In the genomic region with DNA sequence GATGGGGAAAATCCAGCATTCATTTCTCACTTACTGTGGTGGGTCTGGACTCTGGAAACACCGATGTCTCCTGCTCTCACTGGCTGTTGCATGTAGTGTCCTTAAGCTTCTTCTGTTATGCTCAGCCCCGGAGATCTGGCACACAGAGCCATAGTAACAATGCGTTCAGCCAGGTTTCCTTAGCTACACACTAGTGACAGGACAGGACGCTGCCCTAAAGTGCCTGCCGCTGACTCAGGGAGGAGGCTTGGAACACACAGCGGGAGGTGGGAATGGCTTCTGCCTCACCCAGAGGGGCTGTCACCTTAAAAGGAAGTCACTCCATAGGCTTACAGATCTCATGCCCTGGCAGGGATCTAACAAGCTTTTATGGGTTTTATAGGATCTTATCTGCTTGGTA, we compare ENCODE assay signal across 1 cellular context.
TF ChIP-seq lines count a peak whose summit lies in the region.

No MANE protein-coding gene starts in this region.

TF ChIP-seq in HepG2, 621 proteins besides CTCF, POLR2A, EP300 and RAD21 (continued from another document):
- TF ChIP-seq, protein P1, sequence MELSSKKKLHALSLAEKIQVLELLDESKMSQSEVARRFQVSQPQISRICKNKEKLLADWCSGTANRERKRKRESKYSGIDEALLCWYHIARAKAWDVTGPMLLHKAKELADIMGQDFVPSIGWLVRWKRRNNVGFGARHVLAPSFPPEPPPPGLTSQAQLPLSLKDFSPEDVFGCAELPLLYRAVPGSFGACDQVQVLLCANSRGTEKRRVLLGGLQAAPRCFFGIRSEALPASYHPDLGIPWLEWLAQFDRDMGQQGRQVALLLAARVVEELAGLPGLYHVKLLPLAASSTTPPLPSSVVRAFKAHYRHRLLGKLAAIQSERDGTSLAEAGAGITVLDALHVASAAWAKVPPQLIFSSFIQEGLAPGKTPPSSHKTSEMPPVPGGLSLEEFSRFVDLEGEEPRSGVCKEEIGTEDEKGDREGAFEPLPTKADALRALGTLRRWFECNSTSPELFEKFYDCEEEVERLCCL (CRISPR knock-in tag; IDR thresholded peaks at IDR 0.05; ENCODE audit: borderline replicate concordance) = no peak
- no peak for TF ChIP-seq NR3C1 (CRISPR knock-in tag; IDR thresholded peaks at IDR 0.05)
- no peak for TF ChIP-seq ZFP41 (CRISPR knock-in tag; IDR thresholded peaks at IDR 0.05; ENCODE audit: borderline replicate concordance)
- TF ChIP-seq, protein P2, sequence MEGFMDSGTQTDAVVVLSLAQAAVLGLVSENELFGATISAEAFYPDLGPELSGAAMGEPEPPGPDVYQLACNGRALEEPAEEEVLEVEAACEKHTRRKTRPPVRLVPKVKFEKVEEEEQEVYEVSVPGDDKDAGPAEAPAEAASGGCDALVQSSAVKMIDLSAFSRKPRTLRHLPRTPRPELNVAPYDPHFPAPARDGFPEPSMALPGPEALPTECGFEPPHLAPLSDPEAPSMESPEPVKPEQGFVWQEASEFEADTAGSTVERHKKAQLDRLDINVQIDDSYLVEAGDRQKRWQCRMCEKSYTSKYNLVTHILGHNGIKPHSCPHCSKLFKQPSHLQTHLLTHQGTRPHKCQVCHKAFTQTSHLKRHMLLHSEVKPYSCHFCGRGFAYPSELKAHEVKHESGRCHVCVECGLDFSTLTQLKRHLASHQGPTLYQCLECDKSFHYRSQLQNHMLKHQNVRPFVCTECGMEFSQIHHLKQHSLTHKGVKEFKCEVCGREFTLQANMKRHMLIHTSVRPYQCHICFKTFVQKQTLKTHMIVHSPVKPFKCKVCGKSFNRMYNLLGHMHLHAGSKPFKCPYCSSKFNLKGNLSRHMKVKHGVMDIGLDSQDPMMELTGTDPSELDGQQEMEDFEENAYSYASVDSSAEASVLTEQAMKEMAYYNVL (CRISPR knock-in tag; IDR thresholded peaks at IDR 0.05; ENCODE audit: borderline replicate concordance) = no peak
